In the genomic region with DNA sequence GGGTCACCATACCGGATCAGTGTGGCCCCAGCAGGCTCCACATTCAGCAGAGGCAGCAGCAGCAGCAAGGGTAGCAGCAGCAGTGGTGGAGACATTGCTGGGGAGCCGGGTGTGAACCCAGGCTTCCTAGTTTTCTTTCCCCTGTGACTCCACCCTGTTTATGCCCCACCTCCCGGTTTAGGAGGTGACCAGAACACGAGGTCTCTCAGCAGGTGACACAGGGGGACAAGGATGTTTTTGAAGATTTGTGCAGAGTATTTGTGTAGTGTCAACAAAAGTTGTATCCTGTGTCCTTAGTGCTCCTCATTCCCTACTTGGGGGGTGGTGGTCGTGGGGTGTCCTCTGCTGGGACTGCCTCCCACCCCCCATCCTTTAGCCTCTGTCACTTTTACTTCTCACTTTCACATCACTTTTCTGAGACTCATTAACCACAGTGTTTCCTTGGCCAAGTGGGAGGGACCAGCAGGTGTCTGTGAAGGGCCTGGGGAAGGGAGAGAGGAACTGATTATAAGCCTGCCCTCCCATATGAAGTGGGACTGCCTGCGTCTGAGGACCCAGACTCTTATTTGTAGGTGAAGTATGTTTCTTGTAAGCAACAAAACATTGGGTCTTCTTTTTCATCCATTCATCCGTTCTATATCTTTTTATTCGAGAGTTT, we compare ENCODE assay signal across 10 cellular contexts. TPM values are rescaled to one million over a fixed set of nuclear protein-coding genes. Genes with fewer than 3 reads are reported as not detected.
DNase-seq lines count a peak whose midpoint lies in the region; ATAC-seq, FAIRE-seq and TF ChIP-seq lines count a peak whose summit lies in the region.
"Had no signal": no experiment of that assay in that cellular context is flagged by ENCODE, and none has a peak within 500 bp of the region (broad histone marks: within the 10 kb centered on the region; RNA-seq: fewer than 3 reads in every experiment).

No MANE protein-coding gene starts in this region.

- no peak for DNase-seq in CD4-positive, CD25-positive, alpha-beta regulatory T cell
- DNase-seq in K562 (ENCODE audit: extremely low read depth in 1 of 4, low spot score in 3 of 4) = no peak
- DNase-seq in nucleus accumbens (lab: John Stamatoyannopoulos, UW) = no peak
- no peak for DNase-seq in AML-193 (lab: John Stamatoyannopoulos, UW)
- no peak for DNase-seq in MCF 10A (ENCODE audit: unreplicated experiment)

- no peak for FAIRE-seq in K562 (lab: Jason Lieb, UNC)

- no peaks in the 10 kb centered on the region for H3K9me1 ChIP-seq in K562 (ENCODE audit: control insufficient read depth, insufficient read depth, low read length)

- H3K4me1 Mint-ChIP-seq in CD4-positive, CD25-positive, alpha-beta regulatory T cell = peaks cover 6 to 20% (median 14%) of the 10 kb centered on the region in 4 donors
- no peaks in the 10 kb centered on the region for H3K4me1 Mint-ChIP-seq in MCF 10A (ENCODE audit: insufficient read depth, unreplicated experiment)

- no peak overlapping the region for H3K27ac ChIP-seq in CD4-positive, CD25-positive, alpha-beta regulatory T cell (ENCODE audit: insufficient read depth, low read length, poor library complexity, severe bottlenecking)
- H3K27ac ChIP-seq in K562 (ENCODE audit: extremely low read depth, low read depth, low read length) = no peak overlapping the region
- H3K27ac ChIP-seq: parathyroid adenoma had no signal

- TF ChIP-seq EP300 in K562 (IDR thresholded peaks at IDR 0.05; ENCODE audit: low read length) = no peak

- H3K4me3 Mint-ChIP-seq in CD4-positive, CD25-positive, alpha-beta regulatory T cell = no peak overlapping the region
- no peak overlapping the region for H3K4me3 Mint-ChIP-seq in MCF 10A (ENCODE audit: unreplicated experiment)

- H3K36me3 Mint-ChIP-seq in CD4-positive, CD25-positive, alpha-beta regulatory T cell = peaks cover 9% of the 10 kb centered on the region
- H3K36me3 Mint-ChIP-seq in MCF 10A (ENCODE audit: insufficient read depth, unreplicated experiment) = peaks cover 6% of the 10 kb centered on the region

- H3K4me3 ChIP-seq in CD4-positive, CD25-positive, alpha-beta regulatory T cell (ENCODE audit: low read depth, low read length) = no peak overlapping the region
- no peak overlapping the region for H3K4me3 ChIP-seq in K562

- peaks cover 0 to 7% (median 2%) of the 10 kb centered on the region in 7 donors for H3K9me3 Mint-ChIP-seq in CD4-positive, CD25-positive, alpha-beta regulatory T cell
- H3K9me3 Mint-ChIP-seq in MCF 10A (ENCODE audit: unreplicated experiment) = no peaks in the 10 kb centered on the region

- H3K79me2 ChIP-seq in K562 (ENCODE audit: control insufficient read depth, insufficient read depth, low read length) = no peaks in the 10 kb centered on the region
- H3K79me2 ChIP-seq: parathyroid adenoma had no signal

- no peaks in the 10 kb centered on the region for H3K9me3 ChIP-seq in CD4-positive, CD25-positive, alpha-beta regulatory T cell (ENCODE audit: control insufficient read depth in 2 of 2, low read length in 2 of 2)
- no peaks in the 10 kb centered on the region; the same call in 1 of the 2 replicates for H3K9me3 ChIP-seq in K562 (replicated peaks; ENCODE audit: control insufficient read depth, insufficient read depth, low read depth, low read length)

- H3K4me1 ChIP-seq in CD4-positive, CD25-positive, alpha-beta regulatory T cell (ENCODE audit: control insufficient read depth, insufficient read depth, low read length, poor library complexity, severe bottlenecking) = peaks cover 4% of the 10 kb centered on the region
- H3K4me1 ChIP-seq in K562 (replicated peaks in 1 of 2; ENCODE audit: control insufficient read depth in 2 of 2, insufficient read depth in 2 of 2, low read length in 2 of 2) = peaks cover 0 to 2% of the 10 kb centered on the region in 2 experiments; a peak in 1 of 5 replicates

- no peaks in the 10 kb centered on the region for H3K27me3 ChIP-seq in CD4-positive, CD25-positive, alpha-beta regulatory T cell (ENCODE audit: control insufficient read depth, insufficient read depth, low read length)
- no peaks in the 10 kb centered on the region for H3K27me3 ChIP-seq in K562 (ENCODE audit: control insufficient read depth in 2 of 2, insufficient read depth in 2 of 2, low read length in 2 of 2)

- H3K4me2 ChIP-seq in K562 (ENCODE audit: insufficient read depth, low read length) = no peak overlapping the region

- H4K20me1 ChIP-seq in K562 (replicated peaks; ENCODE audit: control insufficient read depth, insufficient read depth, low read length) = no peaks in the 10 kb centered on the region

- no peak overlapping the region for H2AFZ ChIP-seq in K562 (ENCODE audit: low read depth, low read length)
- H2AFZ ChIP-seq: parathyroid adenoma had no signal

- in situ Hi-C loops in K562 (cut with MboI) = no loop called here

- intact Hi-C loops in K562 (cut with micrococcal nuclease) = loop anchor here (5.0 kb wide), 1 partner anchor 82 kb away; no protein-coding TSS in a partner anchor
- intact Hi-C loops in MCF 10A (cut with micrococcal nuclease) = no loop called here

- 36% methylated on average over 8 of the region's 8 CpGs for WGBS in K562 (ENCODE audit: insufficient coverage, low coverage, missing lambda C conversion rate)

- TF ChIP-seq CTCF in K562 (IDR thresholded peaks at IDR 0.05 in 2 of 3, conservative IDR thresholded peaks at IDR 0.05 in 1 of 3; ENCODE audit: insufficient read depth in 2 of 3, low read depth in 1 of 3, low read length in 3 of 3) (no peak), MCF 10A (IDR thresholded peaks at IDR 0.05; ENCODE audit: unreplicated experiment) (no peak)

- POLR2A ChIA-PET in K562 (lab: Yijun Ruan, JAX) (interaction anchor here (1.0 kb wide), 2 partner anchors 8 to 9 kb away, joined by 6 read pairs; no protein-coding TSS in a partner anchor), MCF 10A (lab: Yijun Ruan, JAX) (no interaction called here)

- peak; percentile 32 to 39 for ATAC-seq in CD4-positive, CD25-positive, alpha-beta regulatory T cell (ENCODE audit: low read depth in 2 of 2)
- ATAC-seq in HG03432 (IDR thresholded peaks at IDR 0.05; ENCODE audit: unreplicated experiment) = peak; percentile 50
- ATAC-seq in K562 = no peak
- no peak for ATAC-seq in GM21390 (IDR thresholded peaks at IDR 0.05; ENCODE audit: unreplicated experiment)
- ATAC-seq: Right ventricle myocardium inferior had no signal

- no peak overlapping the region for H3K9ac ChIP-seq in K562 (ENCODE audit: insufficient read depth in 1 of 2, low read depth in 2 of 2, low read length in 2 of 2)
- H3K9ac ChIP-seq: parathyroid adenoma had no signal

- H3K27ac Mint-ChIP-seq in CD4-positive, CD25-positive, alpha-beta regulatory T cell = no peak overlapping the region
- H3K27ac Mint-ChIP-seq in MCF 10A (ENCODE audit: low read depth, unreplicated experiment) = no peak overlapping the region

- H3K27me3 Mint-ChIP-seq in CD4-positive, CD25-positive, alpha-beta regulatory T cell = peaks cover 7% of the 10 kb centered on the region
- no peaks in the 10 kb centered on the region for H3K27me3 Mint-ChIP-seq in MCF 10A (ENCODE audit: insufficient read depth, unreplicated experiment)

- TF ChIP-seq POLR2A in GM19099 (IDR thresholded peaks at IDR 0.05; ENCODE audit: extremely low read depth, insufficient read length, low read depth) (peak; percentile 69), K562 (conservative IDR thresholded peaks at IDR 0.05) (no peak)

- BruUV-seq in K562 (replicated peaks; lab: Mats Ljungman, UMichigan) (no TSS peak), MCF 10A (replicated peaks; lab: Mats Ljungman, UMichigan) (no TSS peak)

- H3K36me3 ChIP-seq in CD4-positive, CD25-positive, alpha-beta regulatory T cell (ENCODE audit: control insufficient read depth, insufficient read depth, low read length) = no peaks in the 10 kb centered on the region
- H3K36me3 ChIP-seq in K562 (ENCODE audit: control insufficient read depth, insufficient read depth, low read length) = no peaks in the 10 kb centered on the region; the same call in 2 of the 3 replicates

- CTCF ChIA-PET in K562 (lab: Yijun Ruan, JAX; ENCODE audit: low intra/inter-chr PET ratio) (no interaction called here), MCF 10A (lab: Yijun Ruan, JAX) (interaction anchor here (0.9 kb wide), 1 partner anchor 11 kb away, joined by 3 read pairs; no protein-coding TSS in a partner anchor)

- no peak for TF ChIP-seq RAD21 in K562 (CRISPR knock-in tag; conservative IDR thresholded peaks at IDR 0.05 in 1 of 2, IDR thresholded peaks at IDR 0.05 in 1 of 2)

RNA-seq across cellular contexts. Expression of a gene that starts 15.6 kb away (rescaled TPM):
- 1.4 TPM for total RNA-seq in CD4-positive, CD25-positive, alpha-beta regulatory T cell
- polyA plus RNA-seq in CD4-positive, CD25-positive, alpha-beta regulatory T cell = not detected
- total RNA-seq in K562 (2011; cell fraction: chromatin; rRNA removed; ENCODE audit: low replicate concordance) = 19.8 and 38.5 TPM in 2 replicates
- 17.0 and 18.4 TPM in 2 replicates for total RNA-seq in K562 (2011; cell fraction: nucleolus; rRNA removed)
- 18.8 and 48.6 TPM in 2 replicates for total RNA-seq in K562 (2011; cell fraction: nucleoplasm; rRNA removed)
- total RNA-seq in K562 (2014; rRNA removed) (1.8 and 4.0 TPM in 2 replicates), K562 (2014; rRNA removed; fragmentation: Illumina TruSeq; extraction: Trizol) (1.4 and 1.7 TPM in 2 replicates), K562 (2015; rRNA removed; fragmentation: Illumina TruSeq; extraction: Trizol) (2.1 and 3.0 TPM in 2 replicates), K562 (2021) (20.2 and 26.2 TPM in 2 replicates), MCF 10A (2022) (not detected in 2 replicates)
- polyA plus RNA-seq in K562 (2011; rRNA removed) (2.0 and 3.7 TPM in 2 replicates), K562 (2014; fragmentation: Illumina TruSeq; extraction: Trizol) (14.9 and 16.4 TPM in 2 replicates), K562 (2014; fragmentation: Nextera tagmentation; extraction: Ambion mirVana) (under 1 TPM; 0.03 to 0.06 TPM), K562 (2014; rRNA removed) (13.2 and 14.2 TPM in 2 replicates)
- 2.0 and 2.7 TPM in 2 replicates for polyA plus RNA-seq in K562 (2011; cell fraction: cytosol; rRNA removed)
- 12.7 and 28.1 TPM in 2 replicates for polyA plus RNA-seq in K562 (2011; cell fraction: nucleus; rRNA removed)
- polyA plus RNA-seq in K562 (2012) = 10.3 and 13.2 TPM in 2 replicates
- 1.2 and 2.0 TPM in 2 replicates for polyA minus RNA-seq in K562 (2011; rRNA and poly(A)+ RNA removed)
- 8.9 and 10.9 TPM in 2 replicates for polyA minus RNA-seq in K562 (2011; cell fraction: cytosol; rRNA and poly(A)+ RNA removed)
- polyA minus RNA-seq in K562 (2011; cell fraction: nucleus; rRNA and poly(A)+ RNA removed) = 7.8 and 7.9 TPM in 2 replicates

RNA-seq across cellular contexts. Expression of a gene that starts 20.6 kb away (rescaled TPM):
- total RNA-seq in CD4-positive, CD25-positive, alpha-beta regulatory T cell = 0.67 TPM
- 1 to 10 TPM; 1.2 to 2.2 (median 1.5) TPM for polyA plus RNA-seq in CD4-positive, CD25-positive, alpha-beta regulatory T cell
- 3.9 and 8.3 TPM in 2 replicates for total RNA-seq in K562 (2011; cell fraction: chromatin; rRNA removed; ENCODE audit: low replicate concordance)
- 5.0 and 5.5 TPM in 2 replicates for total RNA-seq in K562 (2011; cell fraction: nucleolus; rRNA removed)
- 3.6 and 5.6 TPM in 2 replicates for total RNA-seq in K562 (2011; cell fraction: nucleoplasm; rRNA removed)
- 0.41 and 0.78 TPM in 2 replicates for total RNA-seq in K562 (2014; rRNA removed)
- total RNA-seq in K562 (2014; rRNA removed; fragmentation: Illumina TruSeq; extraction: Trizol) = 0.45 and 0.65 TPM in 2 replicates
- total RNA-seq in K562 (2015; rRNA removed; fragmentation: Illumina TruSeq; extraction: Trizol) = 0.45 and 0.76 TPM in 2 replicates
- total RNA-seq in K562 (2021) = 1.9 and 2.3 TPM in 2 replicates
- 1.2 and 1.9 TPM in 2 replicates for polyA plus RNA-seq in K562 (2011; rRNA removed)
- polyA plus RNA-seq in K562 (2011; cell fraction: cytosol; rRNA removed) = 1.4 and 1.9 TPM in 2 replicates
- polyA plus RNA-seq in K562 (2011; cell fraction: nucleus; rRNA removed) = 11.3 and 12.5 TPM in 2 replicates
- polyA plus RNA-seq in K562 (2012) = 2.0 and 3.0 TPM in 2 replicates
- polyA plus RNA-seq in K562 (2014; fragmentation: Illumina TruSeq; extraction: Trizol) = 0.89 and 1.1 TPM in 2 replicates
- polyA plus RNA-seq in K562 (2014; fragmentation: Nextera tagmentation; extraction: Ambion mirVana) = under 1 TPM; 0.25 to 0.49 TPM
- 0.69 and 1.6 TPM in 2 replicates for polyA plus RNA-seq in K562 (2014; rRNA removed)
- polyA minus RNA-seq in K562 (2011; rRNA and poly(A)+ RNA removed) = 0.42 and 0.57 TPM in 2 replicates
- polyA minus RNA-seq in K562 (2011; cell fraction: cytosol; rRNA and poly(A)+ RNA removed) = 1.5 TPM in 1 of 2 replicates, not detected in the other
- 2.0 and 2.2 TPM in 2 replicates for polyA minus RNA-seq in K562 (2011; cell fraction: nucleus; rRNA and poly(A)+ RNA removed)
- total RNA-seq in MCF 10A (2022) = 0.49 and 0.51 TPM in 2 replicates

RNA-seq across cellular contexts. Expression of a gene that starts 31.5 kb away (rescaled TPM):
- 213 TPM for total RNA-seq in CD4-positive, CD25-positive, alpha-beta regulatory T cell
- 10 to 100 TPM; 60.3 to 75.0 (median 70.3) TPM for polyA plus RNA-seq in CD4-positive, CD25-positive, alpha-beta regulatory T cell
- total RNA-seq in K562 (2011; cell fraction: chromatin; rRNA removed; ENCODE audit: low replicate concordance) = 31.6 and 83.2 TPM in 2 replicates
- 66.3 and 72.5 TPM in 2 replicates for total RNA-seq in K562 (2011; cell fraction: nucleolus; rRNA removed)
- total RNA-seq in K562 (2011; cell fraction: nucleoplasm; rRNA removed) = 41.0 and 45.6 TPM in 2 replicates
- total RNA-seq in K562 (2014; rRNA removed) (51.4 and 68.1 TPM in 2 replicates), K562 (2014; rRNA removed; fragmentation: Illumina TruSeq; extraction: Trizol) (10.6 and 12.3 TPM in 2 replicates), K562 (2015; rRNA removed; fragmentation: Illumina TruSeq; extraction: Trizol) (32.9 and 35.0 TPM in 2 replicates), K562 (2021) (56.7 and 58.2 TPM in 2 replicates), MCF 10A (2022) (62.0 and 65.7 TPM in 2 replicates)
- polyA plus RNA-seq in K562 (2011; rRNA removed) (24.0 and 37.5 TPM in 2 replicates), K562 (2014; fragmentation: Illumina TruSeq; extraction: Trizol) (23.8 and 51.0 TPM in 2 replicates), K562 (2014; fragmentation: Nextera tagmentation; extraction: Ambion mirVana) (1 to 10 TPM in 1 of 2 experiments, under 1 TPM in 1; 0.11 to 1.5 TPM), K562 (2014; rRNA removed) (61.9 and 73.8 TPM in 2 replicates)
- 42.2 and 70.3 TPM in 2 replicates for polyA plus RNA-seq in K562 (2011; cell fraction: cytosol; rRNA removed)
- 71.7 and 110 TPM in 2 replicates for polyA plus RNA-seq in K562 (2011; cell fraction: nucleus; rRNA removed)
- polyA plus RNA-seq in K562 (2012) = 51.4 and 65.3 TPM in 2 replicates
- polyA minus RNA-seq in K562 (2011; rRNA and poly(A)+ RNA removed) = 12.7 and 17.8 TPM in 2 replicates
- polyA minus RNA-seq in K562 (2011; cell fraction: cytosol; rRNA and poly(A)+ RNA removed) = 15.7 and 17.4 TPM in 2 replicates
- polyA minus RNA-seq in K562 (2011; cell fraction: nucleus; rRNA and poly(A)+ RNA removed) = 28.8 and 37.7 TPM in 2 replicates

RNA-seq across cellular contexts. Expression of a gene that starts 39.4 kb away (rescaled TPM):
- 28.1 TPM for total RNA-seq in CD4-positive, CD25-positive, alpha-beta regulatory T cell
- polyA plus RNA-seq in CD4-positive, CD25-positive, alpha-beta regulatory T cell = 10 to 100 TPM; 19.3 to 23.5 (median 21.3) TPM
- total RNA-seq in K562 (2011; cell fraction: chromatin; rRNA removed; ENCODE audit: low replicate concordance) = 79.9 and 373 TPM in 2 replicates
- 460 and 477 TPM in 2 replicates for total RNA-seq in K562 (2011; cell fraction: nucleolus; rRNA removed)
- 147 and 179 TPM in 2 replicates for total RNA-seq in K562 (2011; cell fraction: nucleoplasm; rRNA removed)
- total RNA-seq in K562 (2014; rRNA removed) (258 and 338 TPM in 2 replicates), K562 (2014; rRNA removed; fragmentation: Illumina TruSeq; extraction: Trizol) (15.3 and 28.3 TPM in 2 replicates), K562 (2015; rRNA removed; fragmentation: Illumina TruSeq; extraction: Trizol) (89.4 and 95.2 TPM in 2 replicates), K562 (2021) (296 and 312 TPM in 2 replicates), MCF 10A (2022) (18.9 and 31.9 TPM in 2 replicates)
- polyA plus RNA-seq in K562 (2011; rRNA removed) (45.2 and 88.6 TPM in 2 replicates), K562 (2014; fragmentation: Illumina TruSeq; extraction: Trizol) (47.8 and 97.9 TPM in 2 replicates), K562 (2014; fragmentation: Nextera tagmentation; extraction: Ambion mirVana) (1 to 10 TPM; 1.3 to 6.4 TPM), K562 (2014; rRNA removed) (161 and 163 TPM in 2 replicates)
- polyA plus RNA-seq in K562 (2011; cell fraction: cytosol; rRNA removed) = 86.2 and 222 TPM in 2 replicates
- 460 and 607 TPM in 2 replicates for polyA plus RNA-seq in K562 (2011; cell fraction: nucleus; rRNA removed)
- polyA plus RNA-seq in K562 (2012) = 164 and 224 TPM in 2 replicates
- 33.3 and 52.7 TPM in 2 replicates for polyA minus RNA-seq in K562 (2011; rRNA and poly(A)+ RNA removed)
- polyA minus RNA-seq in K562 (2011; cell fraction: cytosol; rRNA and poly(A)+ RNA removed) = 165 and 236 TPM in 2 replicates
- 166 and 171 TPM in 2 replicates for polyA minus RNA-seq in K562 (2011; cell fraction: nucleus; rRNA and poly(A)+ RNA removed)

Comparison
In these comparisons a context has a peak if more than half of its experiments do, and no peak if none do; other contexts are left out.
1. ATAC-seq: peak in CD4-positive, CD25-positive, alpha-beta regulatory T cell (2 of 2) and HG03432 (single experiment); none in K562 (single experiment) and GM21390 (single experiment).